Comparison of ENCODE assay signal across 8 cellular contexts in the genomic region with DNA sequence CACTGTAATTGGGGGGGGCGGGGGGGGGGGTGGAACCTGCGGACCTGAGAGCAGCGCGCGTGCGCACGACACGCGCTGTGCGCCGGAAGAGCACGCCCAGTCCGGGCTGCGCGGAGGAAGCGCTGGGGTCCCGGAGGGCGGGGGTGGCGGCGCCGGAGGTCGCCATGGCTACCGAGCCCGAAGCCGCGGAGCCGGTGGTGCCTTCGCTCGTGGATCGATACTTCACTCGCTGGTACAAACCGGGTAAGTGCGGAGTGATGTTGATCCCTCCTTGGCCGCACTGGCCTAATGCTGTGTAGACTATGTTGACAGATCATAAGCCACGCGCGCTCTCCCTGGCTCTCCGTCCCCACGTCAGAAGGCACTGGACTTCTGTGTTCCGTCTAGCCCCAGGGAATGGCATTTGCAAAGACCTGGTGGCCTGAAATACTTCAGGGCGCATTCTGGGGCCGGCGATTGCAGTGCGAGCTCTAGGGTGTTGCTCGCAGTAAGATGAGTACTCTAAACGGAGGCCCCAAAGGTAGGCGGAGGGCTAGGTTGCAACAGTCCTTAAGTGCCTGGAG. TPM values are rescaled to one million over a fixed set of nuclear protein-coding genes. Genes with fewer than 3 reads are reported as not detected.
DNase-seq lines count a peak whose midpoint lies in the region; ATAC-seq, FAIRE-seq and TF ChIP-seq lines count a peak whose summit lies in the region.

A gene with protein sequence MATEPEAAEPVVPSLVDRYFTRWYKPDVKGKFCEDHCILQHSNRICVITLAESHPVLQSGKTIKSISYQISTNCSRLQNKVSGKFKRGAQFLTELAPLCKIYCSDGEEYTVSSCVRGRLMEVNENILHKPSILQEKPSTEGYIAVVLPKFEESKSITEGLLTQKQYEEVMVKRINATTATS (plus strand): TSS at position 78 of the 563 bp plus-strand sequence. CDS start 87 bp downstream, at position 165.

- H3K4me2 ChIP-seq in hepatocyte, result peak within 1 kb of the TSS; percentile 94

- peaks cover 24% of the 10 kb centered on the region for H3K4me1 Mint-ChIP-seq in T-helper 17 cell

- no peaks in the 10 kb centered on the region for H3K9me2 ChIP-seq in hepatocyte (replicated peaks; ENCODE audit: insufficient read depth)

- H3K27me3 Mint-ChIP-seq in T-helper 17 cell, result no peaks in the 10 kb centered on the region

- TF ChIP-seq CTCF in astrocyte of the cerebellum (IDR thresholded peaks at IDR 0.05; ENCODE audit: low read depth, low read length, missing control alignments), result no peak
- no peak for TF ChIP-seq CTCF in hepatocyte (IDR thresholded peaks at IDR 0.05; ENCODE audit: poor library complexity)

- no peaks in the 10 kb centered on the region for H3K36me3 ChIP-seq in hepatocyte (replicated peaks; ENCODE audit: insufficient read depth, low read depth)

- H3K4me1 ChIP-seq in hepatocyte (ENCODE audit: insufficient read depth), result peaks cover 10% of the 10 kb centered on the region

- no peaks in the 10 kb centered on the region for H3K9me3 ChIP-seq in T-helper 17 cell (ENCODE audit: control insufficient read depth, low read length, poor library complexity, severe bottlenecking)
- no peaks in the 10 kb centered on the region for H3K9me3 ChIP-seq in hepatocyte (ENCODE audit: low read depth)

- ATAC-seq in HG02759 (IDR thresholded peaks at IDR 0.05; ENCODE audit: unreplicated experiment) (peak; percentile 86), T-helper 17 cell (peak; percentile 82)

- peaks cover 7% of the 10 kb centered on the region for H3K36me3 Mint-ChIP-seq in T-helper 17 cell (ENCODE audit: low read depth)

- H3K27me3 ChIP-seq in hepatocyte, result no peaks in the 10 kb centered on the region

- H2AFZ ChIP-seq in hepatocyte, result peak within 1 kb of the TSS; percentile 94

- H3K27ac Mint-ChIP-seq in T-helper 17 cell, result peak within 1 kb of the TSS; percentile 94

- H3K4me3 Mint-ChIP-seq in T-helper 17 cell, result peak within 1 kb of the TSS; percentile 99

- in situ Hi-C loops in astrocyte of the cerebellum (cut with HindIII; ENCODE audit: low sequenced_read_pairs), result no loop called here

- no peak for FAIRE-seq in GM12892 (lab: Jason Lieb, UNC)

- H4K20me1 ChIP-seq in hepatocyte (ENCODE audit: insufficient read depth, poor library complexity, severe bottlenecking), result no peaks in the 10 kb centered on the region

- H3K79me2 ChIP-seq in hepatocyte, result peaks cover 60% of the 10 kb centered on the region

- H3K4me3 ChIP-seq in astrocyte of the cerebellum (ENCODE audit: low read depth, low read length), result peak within 1 kb of the TSS; percentile 72
- peak within 1 kb of the TSS; percentile 75 for H3K4me3 ChIP-seq in hepatocyte

- WGBS in hepatocyte (ENCODE audit: low lambda C conversion rate, missing lambda C conversion rate), result 3% methylated on average over 22 of the region's 47 CpGs

- peak within 1 kb of the TSS; percentile 93 for H3K27ac ChIP-seq in hepatocyte

- TF ChIP-seq POLR2A in GM12892 (IDR thresholded peaks at IDR 0.05; ENCODE audit: low read depth, low read length), result no peak

- DNase-seq in GM12892 (ENCODE audit: insufficient read length) (peak; percentile 76), NCI-H1417 (lab: John Stamatoyannopoulos, UW) (peak; percentile 79 to 97 (median 96)), T-helper 17 cell (peak; percentile 63 to 80 (median 76)), astrocyte of the cerebellum (ENCODE audit: low read depth) (peak; percentile 40), hepatocyte (ENCODE audit: low spot score) (peak; percentile 94), renal cortical epithelial cell (ENCODE audit: low read depth) (peak; percentile 64), cortex of kidney (lab: John Stamatoyannopoulos, UW) (no peak)

RNA-seq across cellular contexts. Expression of the gene that starts here (rescaled TPM):
- 15.1 TPM for polyA plus RNA-seq in GM12892 (2012; ENCODE audit: missing spikeins)
- total RNA-seq in T-helper 17 cell (10 to 100 TPM; 10.5 to 11.1 TPM), hepatocyte (13.7 and 16.4 TPM in 2 replicates), renal cortical epithelial cell (6.8 and 7.8 TPM in 2 replicates)
- 19.7 and 24.4 TPM in 2 replicates for polyA plus RNA-seq in hepatocyte
